In genomic region chr20:38854654-38855066, GRCh38 we compare ENCODE assay signal across 1 cellular context.
TF ChIP-seq lines count a peak whose summit lies in the region.

No MANE protein-coding gene starts in this region.

TF ChIP-seq in K562, 482 proteins besides CTCF, POLR2A, EP300 and RAD21 (continued from another document and continues in another):
- TF ChIP-seq, protein P1, sequence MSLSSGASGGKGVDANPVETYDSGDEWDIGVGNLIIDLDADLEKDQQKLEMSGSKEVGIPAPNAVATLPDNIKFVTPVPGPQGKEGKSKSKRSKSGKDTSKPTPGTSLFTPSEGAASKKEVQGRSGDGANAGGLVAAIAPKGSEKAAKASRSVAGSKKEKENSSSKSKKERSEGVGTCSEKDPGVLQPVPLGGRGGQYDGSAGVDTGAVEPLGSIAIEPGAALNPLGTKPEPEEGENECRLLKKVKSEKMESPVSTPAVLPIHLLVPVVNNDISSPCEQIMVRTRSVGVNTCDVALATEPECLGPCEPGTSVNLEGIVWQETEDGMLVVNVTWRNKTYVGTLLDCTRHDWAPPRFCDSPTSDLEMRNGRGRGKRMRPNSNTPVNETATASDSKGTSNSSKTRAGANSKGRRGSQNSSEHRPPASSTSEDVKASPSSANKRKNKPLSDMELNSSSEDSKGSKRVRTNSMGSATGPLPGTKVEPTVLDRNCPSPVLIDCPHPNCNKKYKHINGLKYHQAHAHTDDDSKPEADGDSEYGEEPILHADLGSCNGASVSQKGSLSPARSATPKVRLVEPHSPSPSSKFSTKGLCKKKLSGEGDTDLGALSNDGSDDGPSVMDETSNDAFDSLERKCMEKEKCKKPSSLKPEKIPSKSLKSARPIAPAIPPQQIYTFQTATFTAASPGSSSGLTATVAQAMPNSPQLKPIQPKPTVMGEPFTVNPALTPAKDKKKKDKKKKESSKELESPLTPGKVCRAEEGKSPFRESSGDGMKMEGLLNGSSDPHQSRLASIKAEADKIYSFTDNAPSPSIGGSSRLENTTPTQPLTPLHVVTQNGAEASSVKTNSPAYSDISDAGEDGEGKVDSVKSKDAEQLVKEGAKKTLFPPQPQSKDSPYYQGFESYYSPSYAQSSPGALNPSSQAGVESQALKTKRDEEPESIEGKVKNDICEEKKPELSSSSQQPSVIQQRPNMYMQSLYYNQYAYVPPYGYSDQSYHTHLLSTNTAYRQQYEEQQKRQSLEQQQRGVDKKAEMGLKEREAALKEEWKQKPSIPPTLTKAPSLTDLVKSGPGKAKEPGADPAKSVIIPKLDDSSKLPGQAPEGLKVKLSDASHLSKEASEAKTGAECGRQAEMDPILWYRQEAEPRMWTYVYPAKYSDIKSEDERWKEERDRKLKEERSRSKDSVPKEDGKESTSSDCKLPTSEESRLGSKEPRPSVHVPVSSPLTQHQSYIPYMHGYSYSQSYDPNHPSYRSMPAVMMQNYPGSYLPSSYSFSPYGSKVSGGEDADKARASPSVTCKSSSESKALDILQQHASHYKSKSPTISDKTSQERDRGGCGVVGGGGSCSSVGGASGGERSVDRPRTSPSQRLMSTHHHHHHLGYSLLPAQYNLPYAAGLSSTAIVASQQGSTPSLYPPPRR (CRISPR knock-in tag; IDR thresholded peaks at IDR 0.05; ENCODE audit: borderline replicate concordance) = no peak
- no peak for TF ChIP-seq PRPF4 (IDR thresholded peaks at IDR 0.05; ENCODE audit: insufficient read depth, low read depth, low read length, poor library complexity, severe bottlenecking)
- peak; percentile 77 for TF ChIP-seq ZNF644 (tag; IDR thresholded peaks at IDR 0.05; ENCODE audit: low read depth)
- no peak for TF ChIP-seq ZNF165 (CRISPR knock-in tag; IDR thresholded peaks at IDR 0.05; ENCODE audit: borderline replicate concordance)
- TF ChIP-seq SRSF3 (IDR thresholded peaks at IDR 0.05; ENCODE audit: insufficient read depth, low read length) = no peak
- no peak for TF ChIP-seq POLR2AphosphoS2 (IDR thresholded peaks at IDR 0.05; ENCODE audit: low read length)
- no peak for TF ChIP-seq ZNF408 (CRISPR knock-in tag; IDR thresholded peaks at IDR 0.05; ENCODE audit: low read depth)
- peak; percentile 97 for TF ChIP-seq ESRRA (IDR thresholded peaks at IDR 0.05; ENCODE audit: borderline replicate concordance, low read depth)
- no peak for TF ChIP-seq KDM4B (IDR thresholded peaks at IDR 0.05; ENCODE audit: borderline replicate concordance in 2 of 2, low read depth in 1 of 2)
- TF ChIP-seq, protein P2, sequence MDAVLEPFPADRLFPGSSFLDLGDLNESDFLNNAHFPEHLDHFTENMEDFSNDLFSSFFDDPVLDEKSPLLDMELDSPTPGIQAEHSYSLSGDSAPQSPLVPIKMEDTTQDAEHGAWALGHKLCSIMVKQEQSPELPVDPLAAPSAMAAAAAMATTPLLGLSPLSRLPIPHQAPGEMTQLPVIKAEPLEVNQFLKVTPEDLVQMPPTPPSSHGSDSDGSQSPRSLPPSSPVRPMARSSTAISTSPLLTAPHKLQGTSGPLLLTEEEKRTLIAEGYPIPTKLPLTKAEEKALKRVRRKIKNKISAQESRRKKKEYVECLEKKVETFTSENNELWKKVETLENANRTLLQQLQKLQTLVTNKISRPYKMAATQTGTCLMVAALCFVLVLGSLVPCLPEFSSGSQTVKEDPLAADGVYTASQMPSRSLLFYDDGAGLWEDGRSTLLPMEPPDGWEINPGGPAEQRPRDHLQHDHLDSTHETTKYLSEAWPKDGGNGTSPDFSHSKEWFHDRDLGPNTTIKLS (IDR thresholded peaks at IDR 0.05; ENCODE audit: borderline replicate concordance, low read depth) = no peak
- TF ChIP-seq RBM25 (IDR thresholded peaks at IDR 0.05; ENCODE audit: low read depth, low read length, severe bottlenecking) = peak; percentile 71
- TF ChIP-seq HDGF (IDR thresholded peaks at IDR 0.05) = no peak
- TF ChIP-seq KLF10 (CRISPR knock-in tag; IDR thresholded peaks at IDR 0.05) = no peak
- no peak for TF ChIP-seq ZNF695 (CRISPR knock-in tag; IDR thresholded peaks at IDR 0.05)
- peak; percentile 57 for TF ChIP-seq GMEB1 (CRISPR knock-in tag; IDR thresholded peaks at IDR 0.05)
- no peak for TF ChIP-seq ZNF280A (IDR thresholded peaks at IDR 0.05; ENCODE audit: low read depth, partially characterized antibody)
- TF ChIP-seq CHD1 (IDR thresholded peaks at IDR 0.05; ENCODE audit: low read length) = no peak
- no peak for TF ChIP-seq ETV1 (tag; conservative IDR thresholded peaks at IDR 0.05; ENCODE audit: low read depth)
- TF ChIP-seq ZFPM2 (CRISPR knock-in tag; IDR thresholded peaks at IDR 0.05) = no peak
- TF ChIP-seq ZKSCAN8 (CRISPR knock-in tag; IDR thresholded peaks at IDR 0.05) = no peak; the same call in 1 of the 2 replicates
- TF ChIP-seq FOXK1 (CRISPR knock-in tag; IDR thresholded peaks at IDR 0.05; ENCODE audit: borderline replicate concordance) = no peak
- no peak for TF ChIP-seq ZNF431 (CRISPR knock-in tag; IDR thresholded peaks at IDR 0.05)
- TF ChIP-seq SREBF2 (CRISPR knock-in tag; IDR thresholded peaks at IDR 0.05) = no peak
- no peak for TF ChIP-seq KAT2B (IDR thresholded peaks at IDR 0.05; ENCODE audit: low read depth, low read length)
- TF ChIP-seq, protein P3, sequence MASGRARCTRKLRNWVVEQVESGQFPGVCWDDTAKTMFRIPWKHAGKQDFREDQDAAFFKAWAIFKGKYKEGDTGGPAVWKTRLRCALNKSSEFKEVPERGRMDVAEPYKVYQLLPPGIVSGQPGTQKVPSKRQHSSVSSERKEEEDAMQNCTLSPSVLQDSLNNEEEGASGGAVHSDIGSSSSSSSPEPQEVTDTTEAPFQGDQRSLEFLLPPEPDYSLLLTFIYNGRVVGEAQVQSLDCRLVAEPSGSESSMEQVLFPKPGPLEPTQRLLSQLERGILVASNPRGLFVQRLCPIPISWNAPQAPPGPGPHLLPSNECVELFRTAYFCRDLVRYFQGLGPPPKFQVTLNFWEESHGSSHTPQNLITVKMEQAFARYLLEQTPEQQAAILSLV (tag; IDR thresholded peaks at IDR 0.05) = no peak
- peak; percentile 69; the same call in 1 of the 2 replicates for TF ChIP-seq CTBP1 (IDR thresholded peaks at IDR 0.05; ENCODE audit: borderline replicate concordance)
- no peak for TF ChIP-seq ILF3 (IDR thresholded peaks at IDR 0.05; ENCODE audit: borderline replicate concordance)
- TF ChIP-seq RBM17 (IDR thresholded peaks at IDR 0.05; ENCODE audit: borderline replicate concordance, low read depth, low read length) = no peak
- TF ChIP-seq ZNF830 (CRISPR knock-in tag; IDR thresholded peaks at IDR 0.05) = no peak
- TF ChIP-seq, protein P4, sequence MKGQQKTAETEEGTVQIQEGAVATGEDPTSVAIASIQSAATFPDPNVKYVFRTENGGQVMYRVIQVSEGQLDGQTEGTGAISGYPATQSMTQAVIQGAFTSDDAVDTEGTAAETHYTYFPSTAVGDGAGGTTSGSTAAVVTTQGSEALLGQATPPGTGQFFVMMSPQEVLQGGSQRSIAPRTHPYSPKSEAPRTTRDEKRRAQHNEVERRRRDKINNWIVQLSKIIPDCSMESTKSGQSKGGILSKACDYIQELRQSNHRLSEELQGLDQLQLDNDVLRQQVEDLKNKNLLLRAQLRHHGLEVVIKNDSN (CRISPR knock-in tag; IDR thresholded peaks at IDR 0.05) = no peak
- no peak for TF ChIP-seq LCOR (CRISPR knock-in tag; IDR thresholded peaks at IDR 0.05)
- no peak for TF ChIP-seq ATF1 (CRISPR knock-in tag; IDR thresholded peaks at IDR 0.05)
- TF ChIP-seq ATF1 (tag; IDR thresholded peaks at IDR 0.05) = peak; percentile 57; the same call in 1 of the 2 replicates
- TF ChIP-seq, protein P5, sequence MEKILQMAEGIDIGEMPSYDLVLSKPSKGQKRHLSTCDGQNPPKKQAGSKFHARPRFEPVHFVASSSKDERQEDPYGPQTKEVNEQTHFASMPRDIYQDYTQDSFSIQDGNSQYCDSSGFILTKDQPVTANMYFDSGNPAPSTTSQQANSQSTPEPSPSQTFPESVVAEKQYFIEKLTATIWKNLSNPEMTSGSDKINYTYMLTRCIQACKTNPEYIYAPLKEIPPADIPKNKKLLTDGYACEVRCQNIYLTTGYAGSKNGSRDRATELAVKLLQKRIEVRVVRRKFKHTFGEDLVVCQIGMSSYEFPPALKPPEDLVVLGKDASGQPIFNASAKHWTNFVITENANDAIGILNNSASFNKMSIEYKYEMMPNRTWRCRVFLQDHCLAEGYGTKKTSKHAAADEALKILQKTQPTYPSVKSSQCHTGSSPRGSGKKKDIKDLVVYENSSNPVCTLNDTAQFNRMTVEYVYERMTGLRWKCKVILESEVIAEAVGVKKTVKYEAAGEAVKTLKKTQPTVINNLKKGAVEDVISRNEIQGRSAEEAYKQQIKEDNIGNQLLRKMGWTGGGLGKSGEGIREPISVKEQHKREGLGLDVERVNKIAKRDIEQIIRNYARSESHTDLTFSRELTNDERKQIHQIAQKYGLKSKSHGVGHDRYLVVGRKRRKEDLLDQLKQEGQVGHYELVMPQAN (IDR thresholded peaks at IDR 0.05; ENCODE audit: borderline replicate concordance) = no peak
- TF ChIP-seq DDX20 (tag; IDR thresholded peaks at IDR 0.05; ENCODE audit: low read depth) = 0 out of 2 replicates have a peak, but pooled peaks have one; percentile 54
- TF ChIP-seq, protein P6, sequence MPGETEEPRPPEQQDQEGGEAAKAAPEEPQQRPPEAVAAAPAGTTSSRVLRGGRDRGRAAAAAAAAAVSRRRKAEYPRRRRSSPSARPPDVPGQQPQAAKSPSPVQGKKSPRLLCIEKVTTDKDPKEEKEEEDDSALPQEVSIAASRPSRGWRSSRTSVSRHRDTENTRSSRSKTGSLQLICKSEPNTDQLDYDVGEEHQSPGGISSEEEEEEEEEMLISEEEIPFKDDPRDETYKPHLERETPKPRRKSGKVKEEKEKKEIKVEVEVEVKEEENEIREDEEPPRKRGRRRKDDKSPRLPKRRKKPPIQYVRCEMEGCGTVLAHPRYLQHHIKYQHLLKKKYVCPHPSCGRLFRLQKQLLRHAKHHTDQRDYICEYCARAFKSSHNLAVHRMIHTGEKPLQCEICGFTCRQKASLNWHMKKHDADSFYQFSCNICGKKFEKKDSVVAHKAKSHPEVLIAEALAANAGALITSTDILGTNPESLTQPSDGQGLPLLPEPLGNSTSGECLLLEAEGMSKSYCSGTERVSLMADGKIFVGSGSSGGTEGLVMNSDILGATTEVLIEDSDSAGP (CRISPR knock-in tag; IDR thresholded peaks at IDR 0.05) = no peak
- TF ChIP-seq BMI1 (IDR thresholded peaks at IDR 0.05; ENCODE audit: low read length) = no peak
- no peak for TF ChIP-seq BDP1 (IDR thresholded peaks at IDR 0.05; ENCODE audit: insufficient read depth, insufficient read length)
- no peak for TF ChIP-seq IRF2 (CRISPR knock-in tag; IDR thresholded peaks at IDR 0.05)
- TF ChIP-seq CEBPB (tag; IDR thresholded peaks at IDR 0.05) = no peak
- peak; percentile 96 for TF ChIP-seq SOX6 (IDR thresholded peaks at IDR 0.05)
- TF ChIP-seq KLF6 (CRISPR knock-in tag; IDR thresholded peaks at IDR 0.05; ENCODE audit: borderline replicate concordance) = peak; percentile 89; the same call in 1 of the 2 replicates
- no peak for TF ChIP-seq ZNF121 (CRISPR knock-in tag; conservative IDR thresholded peaks at IDR 0.05)
- no peak for TF ChIP-seq XRCC3 (IDR thresholded peaks at IDR 0.05)
- TF ChIP-seq THAP7 (CRISPR knock-in tag; IDR thresholded peaks at IDR 0.05) = no peak
- TF ChIP-seq ZNF79 (CRISPR knock-in tag; IDR thresholded peaks at IDR 0.05; ENCODE audit: low read depth) = peak; percentile 79
- TF ChIP-seq ZNF140 (CRISPR knock-in tag; IDR thresholded peaks at IDR 0.05) = no peak
- TF ChIP-seq TCF7L2 (IDR thresholded peaks at IDR 0.05; ENCODE audit: low read depth, low read length) = no peak
- TF ChIP-seq HCFC1 (IDR thresholded peaks at IDR 0.05; ENCODE audit: low read depth, low read length) = no peak
- no peak for TF ChIP-seq THRA (IDR thresholded peaks at IDR 0.05)
- no peak for TF ChIP-seq ZNF445 (CRISPR knock-in tag; IDR thresholded peaks at IDR 0.05; ENCODE audit: low read depth)
- TF ChIP-seq ZNF780A (CRISPR knock-in tag; IDR thresholded peaks at IDR 0.05) = no peak
- TF ChIP-seq, protein P7, sequence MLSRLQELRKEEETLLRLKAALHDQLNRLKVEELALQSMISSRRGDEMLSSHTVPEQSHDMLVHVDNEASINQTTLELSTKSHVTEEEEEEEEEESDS (CRISPR knock-in tag; IDR thresholded peaks at IDR 0.05) = no peak
